9 cellular contexts compared by ENCODE assay signal in the genomic region with DNA sequence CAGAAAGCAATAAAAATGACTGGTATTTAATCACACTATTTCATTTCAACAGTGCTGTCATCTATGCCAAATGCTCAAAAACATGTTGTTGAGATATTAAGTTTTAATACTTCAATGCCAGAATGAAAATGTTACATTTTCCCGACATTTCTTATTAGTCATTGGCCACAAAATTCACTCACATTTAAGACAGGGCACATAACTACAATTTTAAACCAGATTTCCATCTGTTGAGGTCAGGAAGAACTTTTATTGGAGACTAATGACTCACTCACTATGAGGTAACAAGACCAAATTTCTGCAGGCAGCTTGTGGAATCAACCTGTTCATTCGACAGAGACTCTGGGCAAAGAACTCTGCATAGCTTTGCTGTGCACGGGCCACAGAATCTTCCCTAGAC. TPM values are rescaled to one million over a fixed set of nuclear protein-coding genes. Genes with fewer than 3 reads are reported as not detected.
DNase-seq lines count a peak whose midpoint lies in the region; ATAC-seq, FAIRE-seq and TF ChIP-seq lines count a peak whose summit lies in the region.
"Had no signal": no experiment of that assay in that cellular context is flagged by ENCODE, and none has a peak within 500 bp of the region (broad histone marks: within the 10 kb centered on the region; RNA-seq: fewer than 3 reads in every experiment).

No MANE protein-coding gene starts in this region.

- FAIRE-seq in A549 (lab: Jason Lieb, UNC), result no peak
- FAIRE-seq in H54 (lab: Jason Lieb, UNC), result peak; percentile 93
- FAIRE-seq: endometrium had no signal

- H3K4me3 ChIP-seq in A549 (no peak overlapping the region), adipocyte (ENCODE audit: low read length) (peak overlapping the region; percentile 15)

- peak overlapping the region; percentile 60 for H3K9ac ChIP-seq in adipocyte (ENCODE audit: low read length)

- CTCF ChIA-PET in A549 (lab: Yijun Ruan, JAX), result interaction anchor here (0.6 to 3.4 kb wide), 3 partner anchors 40 to 151 kb away, joined by 3 to 13 read pairs (median 3); no protein-coding TSS in a partner anchor

- no peak for TF ChIP-seq CTCF in A549 (IDR thresholded peaks at IDR 0.05)

- H3K27ac ChIP-seq in A549, result peak overlapping the region in 1 of 2 experiments; percentile 54; a peak in 1 of 6 replicates

- POLR2A ChIA-PET in A549 (lab: Yijun Ruan, JAX), result interaction anchor here (0.6 kb wide), 1 partner anchor 13 kb away, joined by 3 read pairs; no protein-coding TSS in a partner anchor

- TF ChIP-seq RAD21 in A549 (conservative IDR thresholded peaks at IDR 0.05 in 1 of 2, IDR thresholded peaks at IDR 0.05 in 1 of 2), result no peak

- H3K36me3 ChIP-seq in adipocyte (ENCODE audit: control insufficient read depth, insufficient read depth, low read length, severe bottlenecking), result peaks cover 15% of the 10 kb centered on the region

- no peak for TF ChIP-seq EP300 in A549 (IDR thresholded peaks at IDR 0.05)

- no peaks in the 10 kb centered on the region for H3K9me3 ChIP-seq in A549
- no peaks in the 10 kb centered on the region for H3K9me3 ChIP-seq in adipocyte (ENCODE audit: control insufficient read depth, low read length)

- TF ChIP-seq POLR2A in A549 (IDR thresholded peaks at IDR 0.05; ENCODE audit: low read length), result no peak
- no peak for TF ChIP-seq POLR2A in H54 (IDR thresholded peaks at IDR 0.05; ENCODE audit: low read depth, low read length)

- peak; percentile 58 to 60; a peak in 4 of 6 replicates for ATAC-seq in A549
- no peak for ATAC-seq in HG02763 (IDR thresholded peaks at IDR 0.05; ENCODE audit: unreplicated experiment)
- ATAC-seq in GM21786 (IDR thresholded peaks at IDR 0.05; ENCODE audit: unreplicated experiment), result no peak
- no peak for ATAC-seq in GM18909 (IDR thresholded peaks at IDR 0.05; ENCODE audit: poor library complexity, unreplicated experiment)

- H3K4me1 ChIP-seq in A549, result peaks cover 24% of the 10 kb centered on the region
- H3K4me1 ChIP-seq in adipocyte (ENCODE audit: control insufficient read depth, insufficient read depth, low read length), result peaks cover 64% of the 10 kb centered on the region

- H3K4me2 ChIP-seq in A549, result peak overlapping the region; percentile 36

- DNase-seq in A549 (ENCODE audit: low read depth in 1 of 2, low spot score in 1 of 2) (peak in 1 of 2 experiments; percentile 28), H54 (ENCODE audit: insufficient read length, low spot score) (peak; percentile 23), adipocyte (ENCODE audit: low read depth) (peak; percentile 76), kidney glomerular epithelial cell (lab: John Stamatoyannopoulos, UW) (peak; percentile 39), NCI-H1417 (lab: John Stamatoyannopoulos, UW) (no peak)

- 29% methylated on average over 3 of the region's 3 CpGs for WGBS in A549 (ENCODE audit: missing lambda C conversion rate)

- no peaks in the 10 kb centered on the region for H3K27me3 ChIP-seq in adipocyte (replicated peaks; ENCODE audit: control insufficient read depth, insufficient read depth, low read length)

TF ChIP-seq in A549, 52 proteins besides CTCF, POLR2A, EP300 and RAD21:
- TF ChIP-seq RNF2 (IDR thresholded peaks at IDR 0.05; ENCODE audit: borderline replicate concordance, low read depth), result no peak
- TF ChIP-seq FOSL2 (IDR thresholded peaks at IDR 0.05), result 0 out of 2 replicates have a peak, but pooled peaks have one; percentile 19
- TF ChIP-seq FOSL2 (CRISPR knock-in tag; IDR thresholded peaks at IDR 0.05), result peak; percentile 57
- TF ChIP-seq JUNB (IDR thresholded peaks at IDR 0.05), result no peak
- peak; percentile 19; the same call in 1 of the 2 replicates for TF ChIP-seq GATA3 (IDR thresholded peaks at IDR 0.05; ENCODE audit: borderline replicate concordance)
- no peak for TF ChIP-seq HOXB13 (CRISPR knock-in tag; IDR thresholded peaks at IDR 0.05; ENCODE audit: low read depth)

RNA-seq across cellular contexts. Expression of gene PPTC7, which starts 36.8 kb away (rescaled TPM):
- polyA plus RNA-seq in A549 (2011; rRNA removed) (27.1 and 30.3 TPM in 2 replicates), A549 (2017; fragmentation: RNase III; extraction: RNeasy Plus Mini Kit Qiagen cat#74134 plus additional on column Dnase treatment) (13.8 to 15.1 TPM (median 14.7 TPM) in 3 replicates)
- polyA plus RNA-seq in A549 (2012; cell fraction: cytosol; rRNA removed), result 7.9 and 10.0 TPM in 2 replicates
- 4.8 and 6.7 TPM in 2 replicates for polyA plus RNA-seq in A549 (2012; cell fraction: nucleus; rRNA removed)
- 32.6 and 34.4 TPM in 2 replicates for polyA minus RNA-seq in A549 (2011; rRNA and poly(A)+ RNA removed)

RNA-seq across cellular contexts. Expression of gene RAD9B, which starts 44.2 kb away (rescaled TPM):
- polyA plus RNA-seq in A549 (2011; rRNA removed) (0.60 and 0.66 TPM in 2 replicates), A549 (2017; fragmentation: RNase III; extraction: RNeasy Plus Mini Kit Qiagen cat#74134 plus additional on column Dnase treatment) (0.18 to 0.25 TPM (median 0.21 TPM) in 3 replicates)
- polyA plus RNA-seq in A549 (2012; cell fraction: cytosol; rRNA removed), result 0.13 TPM in 2 replicates
- 0.07 and 0.15 TPM in 2 replicates for polyA plus RNA-seq in A549 (2012; cell fraction: nucleus; rRNA removed)
- 0.21 and 0.24 TPM in 2 replicates for polyA minus RNA-seq in A549 (2011; rRNA and poly(A)+ RNA removed)

RNA-seq across cellular contexts. Expression of gene VPS29, which starts 44.4 kb away (rescaled TPM):
- polyA plus RNA-seq in A549 (2011; rRNA removed) (213 and 230 TPM in 2 replicates), A549 (2017; fragmentation: RNase III; extraction: RNeasy Plus Mini Kit Qiagen cat#74134 plus additional on column Dnase treatment) (180 to 188 TPM (median 183 TPM) in 3 replicates)
- polyA plus RNA-seq in A549 (2012; cell fraction: cytosol; rRNA removed), result 148 and 150 TPM in 2 replicates
- polyA plus RNA-seq in A549 (2012; cell fraction: nucleus; rRNA removed), result 51.8 and 83.8 TPM in 2 replicates
- 24.1 and 29.5 TPM in 2 replicates for polyA minus RNA-seq in A549 (2011; rRNA and poly(A)+ RNA removed)

Comparison
In these comparisons a context has a peak if more than half of its experiments do, and no peak if none do; other contexts are left out.
1. ATAC-seq: peak in A549 (2 of 2); none in HG02763 (single experiment), GM21786 (single experiment) and GM18909 (single experiment).
2. DNase-seq: peak in H54 (single experiment), adipocyte (single experiment) and kidney glomerular epithelial cell (single experiment); none in NCI-H1417 (0 of 3).